Comparison of ENCODE assay signal across 1 cellular context in the genomic region with DNA sequence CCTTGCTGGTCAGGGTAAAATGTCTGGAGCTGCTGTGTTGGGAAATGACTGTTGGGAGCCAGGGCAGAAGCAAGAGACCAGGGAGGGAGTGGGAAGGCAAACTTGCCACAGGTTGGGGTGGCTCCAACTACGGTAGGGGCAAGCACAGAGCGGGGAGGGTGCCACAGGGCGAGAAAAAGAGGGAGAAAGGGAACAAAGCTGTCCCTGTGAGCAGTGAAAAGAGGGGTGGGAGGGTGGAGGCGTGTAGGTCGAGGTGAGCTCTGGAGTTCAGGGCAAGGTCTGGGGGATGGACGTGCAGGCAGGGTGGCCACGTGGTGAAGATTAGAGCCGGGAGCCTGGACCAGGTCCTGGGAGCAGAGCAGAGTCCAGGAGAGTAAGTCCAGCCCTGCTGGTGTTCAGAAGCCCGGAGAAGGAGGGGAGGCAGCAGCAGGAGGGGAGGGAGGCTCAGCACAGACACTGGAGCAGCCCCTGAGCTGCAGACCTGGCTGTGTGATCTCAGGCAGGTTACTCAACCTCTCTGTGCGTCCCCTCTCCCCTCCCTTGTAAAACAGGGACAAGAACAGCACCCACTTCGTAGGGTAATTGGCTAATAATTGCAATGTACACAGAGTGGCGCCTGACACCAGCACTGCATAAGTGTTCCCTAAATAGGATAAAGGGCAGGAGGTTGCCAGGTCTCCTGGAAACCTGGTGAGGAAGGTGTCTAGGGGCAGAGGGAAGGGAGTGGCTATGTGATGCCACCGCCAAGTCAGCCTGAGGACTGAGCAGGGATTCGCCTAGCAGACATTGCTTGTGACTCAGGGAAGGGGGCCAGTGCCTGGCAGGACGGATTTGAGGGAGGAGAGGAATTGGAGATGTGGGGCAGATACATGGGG.
TF ChIP-seq lines count a peak whose summit lies in the region.

No MANE protein-coding gene starts in this region.

TF ChIP-seq in SK-N-SH, 30 proteins besides CTCF, POLR2A, EP300 and RAD21 (continued from another document):
- TF ChIP-seq, protein P1, sequence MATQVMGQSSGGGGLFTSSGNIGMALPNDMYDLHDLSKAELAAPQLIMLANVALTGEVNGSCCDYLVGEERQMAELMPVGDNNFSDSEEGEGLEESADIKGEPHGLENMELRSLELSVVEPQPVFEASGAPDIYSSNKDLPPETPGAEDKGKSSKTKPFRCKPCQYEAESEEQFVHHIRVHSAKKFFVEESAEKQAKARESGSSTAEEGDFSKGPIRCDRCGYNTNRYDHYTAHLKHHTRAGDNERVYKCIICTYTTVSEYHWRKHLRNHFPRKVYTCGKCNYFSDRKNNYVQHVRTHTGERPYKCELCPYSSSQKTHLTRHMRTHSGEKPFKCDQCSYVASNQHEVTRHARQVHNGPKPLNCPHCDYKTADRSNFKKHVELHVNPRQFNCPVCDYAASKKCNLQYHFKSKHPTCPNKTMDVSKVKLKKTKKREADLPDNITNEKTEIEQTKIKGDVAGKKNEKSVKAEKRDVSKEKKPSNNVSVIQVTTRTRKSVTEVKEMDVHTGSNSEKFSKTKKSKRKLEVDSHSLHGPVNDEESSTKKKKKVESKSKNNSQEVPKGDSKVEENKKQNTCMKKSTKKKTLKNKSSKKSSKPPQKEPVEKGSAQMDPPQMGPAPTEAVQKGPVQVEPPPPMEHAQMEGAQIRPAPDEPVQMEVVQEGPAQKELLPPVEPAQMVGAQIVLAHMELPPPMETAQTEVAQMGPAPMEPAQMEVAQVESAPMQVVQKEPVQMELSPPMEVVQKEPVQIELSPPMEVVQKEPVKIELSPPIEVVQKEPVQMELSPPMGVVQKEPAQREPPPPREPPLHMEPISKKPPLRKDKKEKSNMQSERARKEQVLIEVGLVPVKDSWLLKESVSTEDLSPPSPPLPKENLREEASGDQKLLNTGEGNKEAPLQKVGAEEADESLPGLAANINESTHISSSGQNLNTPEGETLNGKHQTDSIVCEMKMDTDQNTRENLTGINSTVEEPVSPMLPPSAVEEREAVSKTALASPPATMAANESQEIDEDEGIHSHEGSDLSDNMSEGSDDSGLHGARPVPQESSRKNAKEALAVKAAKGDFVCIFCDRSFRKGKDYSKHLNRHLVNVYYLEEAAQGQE (IDR thresholded peaks at IDR 0.05; ENCODE audit: low read depth, low read length), result no peak
- TF ChIP-seq MXI1 (IDR thresholded peaks at IDR 0.05; ENCODE audit: low read depth, low read length) (no peak), YY1 (IDR thresholded peaks at IDR 0.05; ENCODE audit: low read depth) (no peak), FOXJ3 (CRISPR knock-in tag; IDR thresholded peaks at IDR 0.05) (no peak), GABPA (IDR thresholded peaks at IDR 0.05; ENCODE audit: low read depth) (no peak), FOXM1 (IDR thresholded peaks at IDR 0.05; ENCODE audit: low read depth) (no peak), EZH2phosphoT487 (IDR thresholded peaks at IDR 0.05; ENCODE audit: borderline replicate concordance, low read depth) (no peak), TCF12 (IDR thresholded peaks at IDR 0.05) (no peak)
- TF ChIP-seq, protein P2, sequence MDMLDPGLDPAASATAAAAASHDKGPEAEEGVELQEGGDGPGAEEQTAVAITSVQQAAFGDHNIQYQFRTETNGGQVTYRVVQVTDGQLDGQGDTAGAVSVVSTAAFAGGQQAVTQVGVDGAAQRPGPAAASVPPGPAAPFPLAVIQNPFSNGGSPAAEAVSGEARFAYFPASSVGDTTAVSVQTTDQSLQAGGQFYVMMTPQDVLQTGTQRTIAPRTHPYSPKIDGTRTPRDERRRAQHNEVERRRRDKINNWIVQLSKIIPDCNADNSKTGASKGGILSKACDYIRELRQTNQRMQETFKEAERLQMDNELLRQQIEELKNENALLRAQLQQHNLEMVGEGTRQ (IDR thresholded peaks at IDR 0.05; ENCODE audit: borderline replicate concordance, low read depth, low read length), result no peak
